11 cellular contexts compared by ENCODE assay signal in the genomic region with DNA sequence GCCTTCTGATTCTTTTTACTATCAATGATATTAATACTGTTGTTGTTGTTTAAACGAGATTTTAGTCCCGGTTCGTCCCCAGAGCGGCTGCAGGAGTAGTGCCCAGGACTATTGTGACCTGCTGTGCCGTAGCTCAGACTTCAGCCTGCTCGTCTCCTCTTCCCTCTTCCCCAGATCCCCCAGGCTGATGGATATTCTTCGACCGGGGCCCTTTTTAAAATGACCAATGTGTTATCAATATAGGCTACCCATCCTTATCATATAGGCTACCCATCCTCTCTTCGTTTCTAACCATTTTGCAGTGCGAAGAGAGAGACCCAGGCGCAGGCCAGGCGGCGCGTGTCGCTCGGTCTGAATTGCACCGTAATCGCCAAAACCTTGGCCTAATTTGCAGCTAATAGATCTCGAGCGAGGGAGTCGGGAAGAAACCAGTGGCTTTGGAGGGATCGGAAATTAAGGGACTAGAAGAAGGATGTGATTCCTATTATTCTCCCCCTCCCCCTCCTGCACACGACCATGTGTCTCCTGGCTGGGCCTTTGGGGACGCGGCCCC. TPM values are rescaled to one million over a fixed set of nuclear protein-coding genes. Genes with fewer than 3 reads are reported as not detected.
DNase-seq lines count a peak whose midpoint lies in the region; ATAC-seq and TF ChIP-seq lines count a peak whose summit lies in the region.
"Had no signal": no experiment of that assay in that cellular context is flagged by ENCODE, and none has a peak within 500 bp of the region (broad histone marks: within the 10 kb centered on the region; RNA-seq: fewer than 3 reads in every experiment).

No MANE protein-coding gene starts in this region.

- CTCF ChIA-PET in BJ (lab: Yijun Ruan, JAX), result interaction anchor here (0.6 to 1.8 kb wide), 5 partner anchors 26 to 1585 kb away, joined by 3 to 11 read pairs (median 5); no protein-coding TSS in a partner anchor

- H3K4me3 ChIP-seq in BJ (ENCODE audit: low read depth, low read length) (peak overlapping the region; percentile 60), ascending aorta (peak overlapping the region in 1 of 2 donors; percentile 79), right atrium auricular region (peak overlapping the region in 1 of 2 donors; percentile 68), retinal pigment epithelial cell (ENCODE audit: low read length) (peak overlapping the region; percentile 65)

- H3K9me3 ChIP-seq in ascending aorta (no peaks in the 10 kb centered on the region), right atrium auricular region (no peaks in the 10 kb centered on the region)

- H3K36me3 ChIP-seq in BJ (ENCODE audit: control insufficient read depth, insufficient read depth, low read length) (peaks cover 9% of the 10 kb centered on the region), ascending aorta (no peaks in the 10 kb centered on the region), right atrium auricular region (no peaks in the 10 kb centered on the region)

- H3K4me1 ChIP-seq in ascending aorta (peaks cover 4 to 6% of the 10 kb centered on the region in 2 donors), right atrium auricular region (peaks cover 0 to 26% of the 10 kb centered on the region in 2 donors)

- intact Hi-C loops in ascending aorta (cut with DNase I), result no loop called here

- ATAC-seq in GM18517 (IDR thresholded peaks at IDR 0.05; ENCODE audit: unreplicated experiment), result no peak

- POLR2A ChIA-PET in BJ (lab: Charles Lee), result no interaction called here

- H3K27ac ChIP-seq in ascending aorta (peak overlapping the region; percentile 88 to 89), right atrium auricular region (peak overlapping the region; percentile 90 to 97)

- H3K27me3 ChIP-seq in BJ (ENCODE audit: control insufficient read depth, insufficient read depth, low read length) (no peaks in the 10 kb centered on the region), ascending aorta (no peaks in the 10 kb centered on the region), right atrium auricular region (no peaks in the 10 kb centered on the region)

- TF ChIP-seq CTCF in BJ (IDR thresholded peaks at IDR 0.05; ENCODE audit: insufficient read depth, low read depth, low read length), result no peak
- no peak for TF ChIP-seq CTCF in ascending aorta (IDR thresholded peaks at IDR 0.05)
- no peak for TF ChIP-seq CTCF in right atrium auricular region (IDR thresholded peaks at IDR 0.05)
- no peak for TF ChIP-seq CTCF in retinal pigment epithelial cell (conservative IDR thresholded peaks at IDR 0.05; ENCODE audit: low read depth, low read length)

- no peak for DNase-seq in BJ (ENCODE audit: low read depth)
- DNase-seq in ascending aorta (ENCODE audit: low spot score in 2 of 2), result no peak
- DNase-seq in right atrium auricular region (ENCODE audit: low spot score), result no peak
- DNase-seq in retinal pigment epithelial cell (ENCODE audit: low read depth), result no peak
- no peak for DNase-seq in activated gamma-delta T cell treated with Interleukin-2 at 50 U/mL for 16 hours
- DNase-seq in HuH-7.5 (ENCODE audit: low spot score), result no peak
- DNase-seq in GOT3 (lab: John Stamatoyannopoulos, UW), result no peak
- DNase-seq: activated effector memory CD4-positive, alpha-beta T cell treated with Interleukin-2 at 50 U/mL for 16 hours; CD4-positive, alpha-beta T cell; stimulated activated naive CD4-positive, alpha-beta T cell treated with Interleukin-2 at 50 U/mL for 16 hours had no signal

RNA-seq across cellular contexts. Expression of gene NR2F2, which starts 23.0 kb away (rescaled TPM):
- polyA plus RNA-seq in BJ (2011; rRNA removed), result 47.0 and 50.0 TPM in 2 replicates
- 54.5 and 63.5 TPM in 2 replicates for polyA minus RNA-seq in BJ (2011; rRNA and poly(A)+ RNA removed)
- total RNA-seq in ascending aorta, result 126 TPM
- total RNA-seq in right atrium auricular region, result 10 to 100 TPM; 25.0 to 26.7 TPM
- total RNA-seq: CD4-positive, alpha-beta T cell had no signal
